Comparison of ENCODE assay signal across 9 cellular contexts in the genomic region with DNA sequence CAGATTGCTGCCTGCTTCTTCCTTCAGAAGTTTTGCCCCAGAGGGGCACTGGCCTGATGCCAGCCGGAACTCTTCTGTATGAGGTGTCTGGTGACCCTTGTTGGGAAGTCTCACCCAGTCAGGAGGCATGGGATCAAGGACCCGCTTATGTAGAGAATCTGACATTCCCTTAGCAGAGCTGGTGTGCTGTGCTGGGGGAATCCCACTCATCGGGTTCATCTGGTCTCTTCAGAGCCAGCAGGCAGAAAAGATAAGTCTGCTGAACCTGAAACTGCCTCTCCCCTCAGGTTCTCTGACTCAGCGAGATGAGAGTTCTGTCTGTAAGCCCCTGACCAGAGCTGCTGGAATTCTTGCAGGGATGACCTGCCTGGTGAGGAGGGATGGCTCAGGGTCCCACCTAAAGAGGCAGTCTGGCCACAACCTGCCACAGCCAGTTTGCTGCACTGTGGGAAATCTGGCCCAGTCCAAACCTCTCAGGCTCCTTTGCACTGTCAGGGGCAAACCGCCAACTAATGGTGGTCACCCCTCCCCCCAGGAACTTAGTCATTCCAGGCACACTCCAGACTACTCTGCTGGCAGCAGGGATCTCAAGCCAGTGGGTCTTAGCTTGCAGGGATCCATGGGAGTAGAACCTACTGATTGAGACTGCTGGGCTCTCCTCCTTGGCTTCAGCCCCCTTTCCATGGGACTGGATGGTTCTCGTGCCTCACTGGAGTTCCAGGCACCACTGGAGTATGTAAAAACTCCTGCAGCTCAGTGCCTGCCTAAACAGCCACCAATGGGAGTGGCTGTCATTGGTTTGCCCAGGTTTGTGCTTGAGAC. TPM values are rescaled to one million over a fixed set of nuclear protein-coding genes. Genes with fewer than 3 reads are reported as not detected.
DNase-seq lines count a peak whose midpoint lies in the region; ATAC-seq, FAIRE-seq and TF ChIP-seq lines count a peak whose summit lies in the region.
"Had no signal": no experiment of that assay in that cellular context is flagged by ENCODE, and none has a peak within 500 bp of the region (broad histone marks: within the 10 kb centered on the region; RNA-seq: fewer than 3 reads in every experiment).

No MANE protein-coding gene starts in this region.

- H3K4me2 ChIP-seq in mesendoderm (ENCODE audit: low read length): no peak overlapping the region

- peak overlapping the region; percentile 10 for H3K56ac ChIP-seq in mesendoderm (ENCODE audit: low read length)

- H3K4me1 ChIP-seq in mesendoderm (ENCODE audit: control insufficient read depth, low read depth, low read length): peaks cover 4% of the 10 kb centered on the region

- H3K36me3 Mint-ChIP-seq in T-helper 1 cell treated with Interleukin-12 subunit alpha and Interleukin-12 subunit beta and Interleukin-4 antibody, amounts not matched to agents 30 μg/mL and 1 μg/mL, for 36 hours (ENCODE audit: low read depth): peaks cover 80% of the 10 kb centered on the region
- H3K36me3 Mint-ChIP-seq in chondrocyte (ENCODE audit: low read depth): peaks cover 5% of the 10 kb centered on the region

- H2AK5ac ChIP-seq in mesendoderm (ENCODE audit: low read length): no peak overlapping the region

- FAIRE-seq in urothelium cell line (lab: Jason Lieb, UNC): peak; percentile 96

- intact Hi-C loops in dorsolateral prefrontal cortex (cut with DNase I): no loop called here

- no peak overlapping the region for H4K5ac ChIP-seq in mesendoderm (ENCODE audit: low read length)

- no peak overlapping the region for H4K8ac ChIP-seq in mesendoderm (ENCODE audit: low read depth, low read length)

- no peaks in the 10 kb centered on the region for H3K79me1 ChIP-seq in mesendoderm (ENCODE audit: low read length)

- H3K27ac Mint-ChIP-seq in T-helper 1 cell treated with Interleukin-12 subunit alpha and Interleukin-12 subunit beta and Interleukin-4 antibody, amounts not matched to agents 30 μg/mL and 1 μg/mL, for 36 hours: peak overlapping the region; percentile 94
- peak overlapping the region; percentile 89 for H3K27ac Mint-ChIP-seq in chondrocyte (ENCODE audit: unreplicated experiment)

- WGBS in mesendoderm (ENCODE audit: extremely low coverage, insufficient coverage, low lambda C conversion rate): no CpG with 5 or more reads among the region's 6 CpGs

- H2BK120ac ChIP-seq in mesendoderm (ENCODE audit: low read depth, low read length): no peak overlapping the region

- H2BK15ac ChIP-seq in mesendoderm (replicated peaks; ENCODE audit: low read depth): no peak overlapping the region

- H3K4me3 ChIP-seq in mesendoderm (ENCODE audit: low read length) (no peak overlapping the region), dorsolateral prefrontal cortex (no peak overlapping the region)

- H3K27me3 ChIP-seq in mesendoderm (ENCODE audit: insufficient read depth, low read length, poor library complexity) (no peaks in the 10 kb centered on the region), dorsolateral prefrontal cortex (no peaks in the 10 kb centered on the region)

- no peak overlapping the region for H3K4ac ChIP-seq in mesendoderm (ENCODE audit: low read depth, low read length)

- H3K36me3 ChIP-seq in mesendoderm (ENCODE audit: control insufficient read depth, insufficient read depth, low read length): no peaks in the 10 kb centered on the region

- no peaks in the 10 kb centered on the region for H3K79me2 ChIP-seq in mesendoderm (ENCODE audit: control insufficient read depth, insufficient read depth, low read length)

- DNase-seq in DMS 273 (lab: John Stamatoyannopoulos, UW; ENCODE audit: unreplicated experiment) (peak; percentile 37), DMS 273 treated with DMSO at 0.1 percent for 48 hours (lab: John Stamatoyannopoulos, UW) (no peak), chondrocyte (ENCODE audit: low spot score) (no peak), mesendoderm (peak; percentile 79), urothelium cell line (ENCODE audit: low spot score) (peak; percentile 91), dorsolateral prefrontal cortex (no peak)

- H3K4me1 Mint-ChIP-seq in T-helper 1 cell treated with Interleukin-12 subunit alpha and Interleukin-12 subunit beta and Interleukin-4 antibody, amounts not matched to agents 30 μg/mL and 1 μg/mL, for 36 hours (ENCODE audit: low read depth): peaks cover 60% of the 10 kb centered on the region
- H3K4me1 Mint-ChIP-seq in chondrocyte (ENCODE audit: low read depth): peaks cover 17% of the 10 kb centered on the region

- no peak overlapping the region for H3K9ac ChIP-seq in mesendoderm (ENCODE audit: low read length)

- no peak overlapping the region for H2BK5ac ChIP-seq in mesendoderm (ENCODE audit: low read length)

- ATAC-seq in HG03175 (IDR thresholded peaks at IDR 0.05; ENCODE audit: unreplicated experiment): peak; percentile 24

- no peaks in the 10 kb centered on the region for H3K9me3 Mint-ChIP-seq in T-helper 1 cell treated with Interleukin-12 subunit alpha and Interleukin-12 subunit beta and Interleukin-4 antibody, amounts not matched to agents 30 μg/mL and 1 μg/mL, for 36 hours
- peaks cover 3% of the 10 kb centered on the region for H3K9me3 Mint-ChIP-seq in chondrocyte (ENCODE audit: low read depth)

- H3K23ac ChIP-seq in mesendoderm (ENCODE audit: low read length): no peak overlapping the region

- TF ChIP-seq CTCF in chondrocyte (IDR thresholded peaks at IDR 0.05): no peak
- TF ChIP-seq CTCF in dorsolateral prefrontal cortex (IDR thresholded peaks at IDR 0.05 in 54 of 56, conservative IDR thresholded peaks at IDR 0.05 in 2 of 56; ENCODE audit: low read depth in 1 of 56, partially characterized antibody in 56 of 56): no peak

- no peaks in the 10 kb centered on the region for H3K27me3 Mint-ChIP-seq in T-helper 1 cell treated with Interleukin-12 subunit alpha and Interleukin-12 subunit beta and Interleukin-4 antibody, amounts not matched to agents 30 μg/mL and 1 μg/mL, for 36 hours (ENCODE audit: low read depth)
- H3K27me3 Mint-ChIP-seq in chondrocyte (ENCODE audit: low read depth): no peaks in the 10 kb centered on the region

- H3K27ac ChIP-seq in mesendoderm (ENCODE audit: low read depth, low read length) (no peak overlapping the region), dorsolateral prefrontal cortex (no peak overlapping the region)
- H3K27ac ChIP-seq: 22Rv1 had no signal

- H3K18ac ChIP-seq in mesendoderm (ENCODE audit: low read length): no peak overlapping the region

- H3K4me3 Mint-ChIP-seq in T-helper 1 cell treated with Interleukin-12 subunit alpha and Interleukin-12 subunit beta and Interleukin-4 antibody, amounts not matched to agents 30 μg/mL and 1 μg/mL, for 36 hours: peak overlapping the region; percentile 91
- H3K4me3 Mint-ChIP-seq in chondrocyte (ENCODE audit: unreplicated experiment): no peak overlapping the region

RNA-seq across cellular contexts. Expression of gene CLEC2D, which starts 4.1 kb away (rescaled TPM):
- total RNA-seq in chondrocyte (3.7 to 5.1 TPM (median 4.6 TPM) in 3 replicates), dorsolateral prefrontal cortex (10 to 100 TPM in 7 of 120 experiments, 1 to 10 TPM in 113; 1.8 to 17.0 (median 6.0) TPM)
- 2.3 TPM for polyA plus RNA-seq in mesendoderm (2013, experiment 1 of 2)
- polyA plus RNA-seq in mesendoderm (2013, experiment 2 of 2): 2.2 TPM

RNA-seq across cellular contexts. Expression of gene CLECL1, which starts 59.3 kb away (rescaled TPM):
- total RNA-seq in chondrocyte: not detected in 3 replicates
- polyA plus RNA-seq in mesendoderm (2013, experiment 1 of 2): not detected
- polyA plus RNA-seq in mesendoderm (2013, experiment 2 of 2): not detected
- total RNA-seq in dorsolateral prefrontal cortex: 1 to 10 TPM in 17 of 120 experiments, under 1 TPM in 6, not detected in 97; 0.47 to 1.8 (median 1.3) TPM

Comparison
In these comparisons a context has a peak if more than half of its experiments do, and no peak if none do; other contexts are left out.
1. DNase-seq: peak in DMS 273 (single experiment), mesendoderm (single experiment) and urothelium cell line (single experiment); none in DMS 273 treated with DMSO at 0.1 percent for 48 hours (single experiment), chondrocyte (single experiment) and dorsolateral prefrontal cortex (0 of 10).